Comparison of ENCODE assay signal across 27 cellular contexts in the genomic region with DNA sequence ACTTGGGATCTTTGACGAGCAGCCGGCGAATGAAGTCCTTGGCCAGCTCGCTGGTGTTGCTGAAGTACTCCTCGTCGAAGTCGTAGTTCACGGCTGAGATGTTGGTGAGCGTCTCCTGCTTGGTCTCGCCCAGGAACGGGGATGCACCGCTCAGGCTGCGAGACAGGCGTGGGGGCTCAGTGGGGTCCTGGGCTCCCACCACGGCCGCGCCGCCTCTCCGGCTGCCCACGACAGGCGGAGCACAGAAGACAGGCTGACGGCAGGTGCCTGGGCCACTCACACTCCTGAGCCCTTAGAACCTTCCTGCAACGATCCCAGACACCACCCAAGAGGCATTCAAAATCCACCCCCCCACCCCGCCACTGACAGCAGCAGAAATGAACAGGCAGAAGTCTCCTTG. TPM values are rescaled to one million over a fixed set of nuclear protein-coding genes. Genes with fewer than 3 reads are reported as not detected.
DNase-seq lines count a peak whose midpoint lies in the region; ATAC-seq and TF ChIP-seq lines count a peak whose summit lies in the region.
"Had no signal": no experiment of that assay in that cellular context is flagged by ENCODE, and none has a peak within 500 bp of the region (broad histone marks: within the 10 kb centered on the region; RNA-seq: fewer than 3 reads in every experiment).

No MANE protein-coding gene starts in this region.

- intact Hi-C loops in heart left ventricle (cut with DNase I) (no loop called here), left ventricle myocardium superior (cut with micrococcal nuclease) (no loop called here), esophagus muscularis mucosa (cut with DNase I) (no loop called here)

- H3K9ac ChIP-seq in neuronal stem cell (ENCODE audit: low read depth, low read length, poor library complexity) = no peak overlapping the region
- H3K9ac ChIP-seq: GM23248, KMS-11 had no signal

- peak overlapping the region; percentile 38 for H3K18ac ChIP-seq in neuronal stem cell (ENCODE audit: low read length)

- no peak overlapping the region for H2BK5ac ChIP-seq in neuronal stem cell (ENCODE audit: low read length)

- DNase-seq in heart left ventricle (peak in 1 of 5 donors; percentile 11), left ventricle myocardium superior (no peak), esophagus muscularis mucosa (ENCODE audit: extremely low spot score) (no peak), neuronal stem cell (ENCODE audit: low spot score) (no peak), brain microvascular endothelial cell (no peak), NCI-H1694 treated with DMSO at 0.1 percent for 48 hours (lab: John Stamatoyannopoulos, UW) (no peak)
- DNase-seq: Calu3, DMS79 treated with DMSO at 0.1 percent for 48 hours, GF-D8, GM23248, H9, IMR-90, MM.1S, NCI-H1417, NCI-H1694, NCI-H2081, NCI-H2227 treated with DMSO at 0.1 percent for 48 hours, NCI-H526 treated with DMSO at 0.1 percent for 48 hours, SIG-M5 had no signal

- H3K36me3 ChIP-seq in heart left ventricle (peaks cover 6 to 100% (median 96%) of the 10 kb centered on the region in 9 donors), esophagus muscularis mucosa (peaks cover 70 to 98% (median 98%) of the 10 kb centered on the region in 4 donors), neuronal stem cell (replicated peaks in 1 of 2; ENCODE audit: control insufficient read depth in 2 of 2, insufficient read depth in 2 of 2, low read length in 2 of 2) (peaks cover 62 to 86% of the 10 kb centered on the region in 2 donors), brain microvascular endothelial cell (replicated peaks) (peaks cover 88% of the 10 kb centered on the region)

- H3K4me1 ChIP-seq in heart left ventricle (peaks cover 0 to 24% (median 7%) of the 10 kb centered on the region in 12 donors), esophagus muscularis mucosa (peaks cover 9 to 36% (median 27%) of the 10 kb centered on the region in 4 donors), neuronal stem cell (ENCODE audit: control insufficient read depth in 2 of 2, insufficient read depth in 1 of 2, low read depth in 1 of 2, low read length in 2 of 2) (no peaks in the 10 kb centered on the region)

- TF ChIP-seq EP300 in esophagus muscularis mucosa (IDR thresholded peaks at IDR 0.05) = no peak

- no peak overlapping the region for H2BK120ac ChIP-seq in neuronal stem cell (ENCODE audit: low read depth, low read length)

- H2AK5ac ChIP-seq in neuronal stem cell (ENCODE audit: low read depth, low read length) = no peak overlapping the region

- TF ChIP-seq POLR2A in heart left ventricle (IDR thresholded peaks at IDR 0.05) (no peak), esophagus muscularis mucosa (IDR thresholded peaks at IDR 0.05; ENCODE audit: low read depth) (no peak)

- H2BK12ac ChIP-seq in neuronal stem cell (ENCODE audit: low read length) = peak overlapping the region; percentile 58

- WGBS in heart left ventricle, 4 donors = 86 to 90% (median 87%) methylated on average over 8 to 24 of the region's 24 CpGs
- WGBS in esophagus muscularis mucosa = 81% methylated on average over 11 of the region's 24 CpGs
- WGBS in neuronal stem cell (ENCODE audit: extremely low coverage in 2 of 2, insufficient read length in 2 of 2, insufficient replicate concordance in 1 of 2), 2 donors = no CpG with 5 or more reads among the region's 24 CpGs

- no peak for ATAC-seq in heart left ventricle
- ATAC-seq in left ventricle myocardium superior = no peak
- ATAC-seq in HG02852 (IDR thresholded peaks at IDR 0.05; ENCODE audit: unreplicated experiment) = no peak
- ATAC-seq: Panc1 had no signal

- H2AFZ ChIP-seq in neuronal stem cell (ENCODE audit: low read length) = no peak overlapping the region
- H2AFZ ChIP-seq: GM23248 had no signal

- H3K9me3 ChIP-seq in heart left ventricle (no peaks in the 10 kb centered on the region), esophagus muscularis mucosa (no peaks in the 10 kb centered on the region), neuronal stem cell (replicated peaks in 1 of 2; ENCODE audit: control insufficient read depth in 2 of 2, insufficient read depth in 1 of 2, low read depth in 1 of 2, low read length in 2 of 2) (peaks cover 0 to 2% of the 10 kb centered on the region in 2 donors)

- H3K4me3 ChIP-seq in heart left ventricle (no peak overlapping the region), esophagus muscularis mucosa (no peak overlapping the region), neuronal stem cell (ENCODE audit: low read length in 2 of 2) (no peak overlapping the region), brain microvascular endothelial cell (ENCODE audit: low read depth, low read length) (no peak overlapping the region)
- H3K4me3 ChIP-seq: GM23248, SK-N-MC had no signal

- no peak overlapping the region for H2BK15ac ChIP-seq in neuronal stem cell (ENCODE audit: low read length)

- peak overlapping the region; percentile 55 for H3K23ac ChIP-seq in neuronal stem cell (ENCODE audit: low read depth, low read length, poor library complexity)

- TF ChIP-seq CTCF in heart left ventricle (IDR thresholded peaks at IDR 0.05) (no peak), esophagus muscularis mucosa (IDR thresholded peaks at IDR 0.05) (no peak), brain microvascular endothelial cell (IDR thresholded peaks at IDR 0.05; ENCODE audit: low read depth, low read length, missing control alignments) (no peak)

- H4K8ac ChIP-seq in neuronal stem cell (ENCODE audit: low read depth, low read length) = no peak overlapping the region

- H3K27ac ChIP-seq in heart left ventricle = peak overlapping the region in 10 of 12 donors; percentile 3 to 79 (median 66)
- H3K27ac ChIP-seq in esophagus muscularis mucosa (replicated peaks in 1 of 4) = peak overlapping the region in 3 of 4 donors; percentile 42 to 100 (median 43)
- H3K27ac ChIP-seq in neuronal stem cell (replicated peaks; ENCODE audit: low read length) = no peak overlapping the region
- no peak overlapping the region for H3K27ac ChIP-seq in brain microvascular endothelial cell
- H3K27ac ChIP-seq: GM23248, KMS-11, RWPE1, SK-N-MC had no signal

- in situ Hi-C loops in brain microvascular endothelial cell (cut with HindIII; ENCODE audit: low pct_ligation_motif_present, low sequenced_read_pairs) = no loop called here

- no peak overlapping the region for H3K14ac ChIP-seq in neuronal stem cell (ENCODE audit: low read length)

- peaks cover 26% of the 10 kb centered on the region for H3K79me1 ChIP-seq in neuronal stem cell (ENCODE audit: low read depth, low read length)

- H3K27me3 ChIP-seq in heart left ventricle = no peaks in the 10 kb centered on the region
- H3K27me3 ChIP-seq in esophagus muscularis mucosa = no peaks in the 10 kb centered on the region
- no peaks in the 10 kb centered on the region for H3K27me3 ChIP-seq in neuronal stem cell (ENCODE audit: control insufficient read depth in 3 of 3, insufficient read depth in 3 of 3, low read depth in 1 of 3, low read length in 3 of 3)
- no peaks in the 10 kb centered on the region for H3K27me3 ChIP-seq in brain microvascular endothelial cell (replicated peaks)

- H3K4me2 ChIP-seq in neuronal stem cell (ENCODE audit: insufficient read depth, low read length, poor library complexity, severe bottlenecking) = no peak overlapping the region
- H3K4me2 ChIP-seq: KMS-11 had no signal

- no peak overlapping the region for H3K4ac ChIP-seq in neuronal stem cell (ENCODE audit: low read length)

- no peak overlapping the region for H4K91ac ChIP-seq in neuronal stem cell (ENCODE audit: low read depth, low read length, poor library complexity)

RNA-seq across cellular contexts. Expression of a gene that starts 9.9 kb away (rescaled TPM):
- total RNA-seq in heart left ventricle (100 to 1,000 TPM in 4 of 9 donors, 10 to 100 TPM in 5; 70.6 to 200 (median 97.4) TPM), left ventricle myocardium superior (68.5 TPM), esophagus muscularis mucosa (100 to 1,000 TPM; 140 to 226 (median 212) TPM)
- 100 to 1,000 TPM; 160 to 252 TPM for polyA plus RNA-seq in heart left ventricle
- polyA plus RNA-seq in neuronal stem cell (2013, experiment 1 of 2) = 56.3 TPM
- 55.0 TPM for polyA plus RNA-seq in neuronal stem cell (2013, experiment 2 of 2)

RNA-seq across cellular contexts. Expression of a gene that starts 24.3 kb away (rescaled TPM):
- total RNA-seq in heart left ventricle (1,000 to 10,000 TPM; 1,373 to 2,686 (median 2,215) TPM), left ventricle myocardium superior (2,417 TPM), esophagus muscularis mucosa (1,000 to 10,000 TPM; 2,280 to 3,286 (median 2,635) TPM)
- polyA plus RNA-seq in heart left ventricle = 1,000 to 10,000 TPM in 1 of 2 donors, 100 to 1,000 TPM in 1; 846 to 1,944 TPM
- 2,427 TPM for polyA plus RNA-seq in neuronal stem cell (2013, experiment 1 of 2)
- 2,458 TPM for polyA plus RNA-seq in neuronal stem cell (2013, experiment 2 of 2)

RNA-seq across cellular contexts. Expression of a gene that starts 28.1 kb away (rescaled TPM):
- total RNA-seq in heart left ventricle (1,000 to 10,000 TPM in 3 of 9 donors, 100 to 1,000 TPM in 6; 347 to 2,001 (median 606) TPM), left ventricle myocardium superior (1,046 TPM), esophagus muscularis mucosa (1 to 10 TPM in 1 of 4 donors, under 1 TPM in 2, not detected in 1; 0.39 to 2.1 (median 0.69) TPM)
- polyA plus RNA-seq in heart left ventricle = 1,000 to 10,000 TPM in 1 of 2 donors, 100 to 1,000 TPM in 1; 649 to 1,244 TPM
- polyA plus RNA-seq in neuronal stem cell (2013, experiment 1 of 2) = 0.60 TPM
- 0.72 TPM for polyA plus RNA-seq in neuronal stem cell (2013, experiment 2 of 2)
- total RNA-seq: A172, Calu3, GM23248, IMR-90, NCI-H460 had no signal
- polyA plus RNA-seq: BJ, GM23248, IMR-90 had no signal

RNA-seq across cellular contexts. Expression of a gene that starts 46.5 kb away (rescaled TPM):
- total RNA-seq in heart left ventricle = 10 to 100 TPM; 12.5 to 19.1 (median 15.3) TPM
- polyA plus RNA-seq in heart left ventricle = 10 to 100 TPM; 12.3 to 15.4 TPM
- total RNA-seq in left ventricle myocardium superior = 19.8 TPM
- 10 to 100 TPM; 16.6 to 34.1 (median 24.8) TPM for total RNA-seq in esophagus muscularis mucosa
- 64.0 TPM for polyA plus RNA-seq in neuronal stem cell (2013, experiment 1 of 2)
- polyA plus RNA-seq in neuronal stem cell (2013, experiment 2 of 2) = 61.2 TPM

Comparison
In these comparisons a context has a peak if more than half of its experiments do, and no peak if none do; other contexts are left out.
1. H3K27ac ChIP-seq: peak in heart left ventricle (10 of 12) and esophagus muscularis mucosa (3 of 4); none in neuronal stem cell (single experiment) and brain microvascular endothelial cell (single experiment).
2. RNA of a gene that starts 28.1 kb away (total RNA-seq): 1,046 TPM in left ventricle myocardium superior (single experiment) and 347 to 2,001 TPM in heart left ventricle; 0.39 to 2.1 TPM in esophagus muscularis mucosa; every median in the first group is over 100 times any median in the second.